11 cellular contexts compared by ENCODE assay signal in the genomic region with DNA sequence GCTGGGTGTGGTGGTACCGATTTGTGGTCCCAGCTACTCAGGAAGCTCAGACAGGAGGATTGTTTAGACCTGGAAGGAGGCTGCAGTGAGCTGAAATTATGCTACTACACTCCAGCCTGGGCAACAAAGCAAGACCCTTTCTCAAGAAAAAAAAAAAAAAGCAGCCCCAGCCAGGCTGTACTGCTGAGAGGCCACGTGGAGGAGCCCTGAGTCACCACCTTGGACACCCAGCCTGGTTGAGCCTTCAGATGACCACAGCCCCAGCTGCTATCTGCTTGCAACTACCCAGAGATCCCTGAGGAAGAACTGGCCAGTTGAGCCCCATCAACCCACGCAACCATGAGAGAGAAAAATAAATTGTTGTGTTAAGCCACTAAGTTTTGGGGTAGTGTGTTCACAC. TPM values are rescaled to one million over a fixed set of nuclear protein-coding genes. Genes with fewer than 3 reads are reported as not detected.
DNase-seq lines count a peak whose midpoint lies in the region; ATAC-seq and TF ChIP-seq lines count a peak whose summit lies in the region.
"Had no signal": no experiment of that assay in that cellular context is flagged by ENCODE, and none has a peak within 500 bp of the region (broad histone marks: within the 10 kb centered on the region; RNA-seq: fewer than 3 reads in every experiment).

No MANE protein-coding gene starts in this region.

- H3K36me3 ChIP-seq in brain microvascular endothelial cell (replicated peaks) (no peaks in the 10 kb centered on the region), mucosa of descending colon (ENCODE audit: low read depth) (no peaks in the 10 kb centered on the region), spleen (no peaks in the 10 kb centered on the region)

- TF ChIP-seq POLR2A in NB4 (IDR thresholded peaks at IDR 0.05; ENCODE audit: extremely low read depth, insufficient read length), result no peak
- no peak for TF ChIP-seq POLR2A in spleen (IDR thresholded peaks at IDR 0.05)

- H3K4me1 ChIP-seq in mucosa of descending colon (ENCODE audit: low read depth) (peaks cover 5% of the 10 kb centered on the region), spleen (no peaks in the 10 kb centered on the region)

- H3K4me3 ChIP-seq in GM12864 (ENCODE audit: low read depth, low read length) (no peak overlapping the region), NB4 (ENCODE audit: low read depth, low read length) (no peak overlapping the region), brain microvascular endothelial cell (ENCODE audit: low read depth, low read length) (no peak overlapping the region), mucosa of descending colon (no peak overlapping the region), spleen (no peak overlapping the region)

- 72 to 87% (median 74%) methylated on average over 3 of the region's 3 CpGs for WGBS in spleen, 5 donors

- TF ChIP-seq CTCF in GM12864 (IDR thresholded peaks at IDR 0.05; ENCODE audit: low read depth, low read length, missing control alignments), result peak; percentile 13
- peak; percentile 20 for TF ChIP-seq CTCF in NB4 (IDR thresholded peaks at IDR 0.05; ENCODE audit: low read depth, low read length)
- TF ChIP-seq CTCF in brain microvascular endothelial cell (IDR thresholded peaks at IDR 0.05; ENCODE audit: low read depth, low read length, missing control alignments), result no peak
- no peak for TF ChIP-seq CTCF in mucosa of descending colon (IDR thresholded peaks at IDR 0.05)
- no peak for TF ChIP-seq CTCF in spleen (IDR thresholded peaks at IDR 0.05 in 8 of 11, conservative IDR thresholded peaks at IDR 0.05 in 3 of 11)

- no peaks in the 10 kb centered on the region for H3K27me3 ChIP-seq in brain microvascular endothelial cell (replicated peaks)
- H3K27me3 ChIP-seq in spleen (replicated peaks in 1 of 7), result peaks cover 0 to 11% (median 0%) of the 10 kb centered on the region in 7 donors

- H3K9me3 ChIP-seq in mucosa of descending colon (no peaks in the 10 kb centered on the region), spleen (no peaks in the 10 kb centered on the region)

- in situ Hi-C loops in brain microvascular endothelial cell (cut with HindIII; ENCODE audit: low pct_ligation_motif_present, low sequenced_read_pairs), result no loop called here

- peak; percentile 60 for ATAC-seq in mucosa of descending colon
- ATAC-seq: naive thymus-derived CD4-positive, alpha-beta T cell had no signal

- no peak overlapping the region for H3K27ac ChIP-seq in brain microvascular endothelial cell
- H3K27ac ChIP-seq in spleen, result no peak overlapping the region

- intact Hi-C loops in mucosa of descending colon (cut with DNase I, micrococcal nuclease), result no loop called here
- intact Hi-C loops in spleen (cut with DNase I; ENCODE audit: low total_unique reads), result no loop called here

- DNase-seq in GM12864 (ENCODE audit: low read depth) (no peak), NB4 (ENCODE audit: low read depth) (peak; percentile 62), brain microvascular endothelial cell (peak; percentile 11), mucosa of descending colon (no peak), spleen (no peak), NOMO-1 treated with DMSO at 0.1 percent for 48 hours (lab: John Stamatoyannopoulos, UW; ENCODE audit: unreplicated experiment) (no peak), NCI-H2081 treated with DMSO at 0.1 percent for 48 hours (lab: John Stamatoyannopoulos, UW) (no peak)
- no peak for DNase-seq in effector CD4-positive, alpha-beta T cell
- DNase-seq: DND-41; glutamatergic neuron; naive thymus-derived CD4-positive, alpha-beta T cell had no signal

RNA-seq across cellular contexts. Expression of a gene that starts 23.6 kb away (rescaled TPM):
- total RNA-seq in mucosa of descending colon, result 100 to 1,000 TPM in 2 of 3 donors, 10 to 100 TPM in 1; 62.2 to 172 (median 139) TPM
- 10 to 100 TPM; 24.1 to 70.0 (median 36.6) TPM for total RNA-seq in spleen
- polyA plus RNA-seq in spleen, result 10 to 100 TPM; 11.0 to 19.7 (median 18.9) TPM
- polyA plus RNA-seq: naive thymus-derived CD4-positive, alpha-beta T cell had no signal

RNA-seq across cellular contexts. Expression of a gene that starts 41.0 kb away (rescaled TPM):
- total RNA-seq in mucosa of descending colon (under 1 TPM in 1 of 3 donors, not detected in 2; 0.17 TPM), spleen (1 to 10 TPM in 6 of 7 donors, under 1 TPM in 1; 0.85 to 3.1 (median 2.2) TPM)
- polyA plus RNA-seq in spleen, result under 1 TPM; 0.09 to 0.93 (median 0.18) TPM
- total RNA-seq: naive thymus-derived CD4-positive, alpha-beta T cell had no signal
- polyA plus RNA-seq: naive thymus-derived CD4-positive, alpha-beta T cell had no signal

RNA-seq across cellular contexts. Expression of a gene that starts 46.6 kb away (rescaled TPM):
- under 1 TPM in 1 of 3 donors, not detected in 2; 0.17 TPM for total RNA-seq in mucosa of descending colon
- under 1 TPM in 1 of 7 donors, not detected in 6; 0.51 TPM for total RNA-seq in spleen
- polyA plus RNA-seq in spleen, result under 1 TPM in 1 of 3 donors, not detected in 2; 0.06 TPM
- total RNA-seq: naive thymus-derived CD4-positive, alpha-beta T cell had no signal
- polyA plus RNA-seq: naive thymus-derived CD4-positive, alpha-beta T cell had no signal

RNA-seq across cellular contexts. Expression of a gene that starts 58.2 kb away (rescaled TPM):
- total RNA-seq in mucosa of descending colon, result 1 to 10 TPM; 3.7 to 7.0 (median 5.2) TPM
- total RNA-seq in spleen, result 100 to 1,000 TPM in 6 of 7 donors, 10 to 100 TPM in 1; 95.6 to 142 (median 111) TPM
- 10 to 100 TPM; 34.2 to 93.3 (median 76.1) TPM for polyA plus RNA-seq in spleen

Comparison
In these comparisons a context has a peak if more than half of its experiments do, and no peak if none do; other contexts are left out.
1. DNase-seq: peak in NB4 (single experiment) and brain microvascular endothelial cell (single experiment); none in GM12864 (single experiment), mucosa of descending colon (0 of 3), spleen (single experiment), NOMO-1 treated with DMSO at 0.1 percent for 48 hours (single experiment), NCI-H2081 treated with DMSO at 0.1 percent for 48 hours (single experiment) and effector CD4-positive, alpha-beta T cell (single experiment).
2. CTCF ChIP-seq: peak in GM12864 (single experiment) and NB4 (single experiment); none in brain microvascular endothelial cell (single experiment), mucosa of descending colon (single experiment) and spleen (0 of 11).